ENCODE assay signal across 1 cellular context in genomic region chr14:64501326-64502171, GRCh38.
TF ChIP-seq lines count a peak whose summit lies in the region.

No MANE protein-coding gene starts in this region.

TF ChIP-seq in GM23338, 12 proteins besides CTCF, POLR2A, EP300 and RAD21 (continued from another document):
- TF ChIP-seq REST (IDR thresholded peaks at IDR 0.05; ENCODE audit: unreplicated experiment) (no peak), STAT1 (IDR thresholded peaks at IDR 0.05; ENCODE audit: unreplicated experiment) (no peak), ETS1 (IDR thresholded peaks at IDR 0.05) (no peak), JUNB (IDR thresholded peaks at IDR 0.05; ENCODE audit: unreplicated experiment) (no peak), ZNF331 (CRISPR knock-in tag; IDR thresholded peaks at IDR 0.05; ENCODE audit: low read depth) (no peak), ZNF114 (CRISPR knock-in tag; IDR thresholded peaks at IDR 0.05) (no peak)
